16 cellular contexts compared by ENCODE assay signal in genomic region chr14:99541211-99541610, GRCh38.
DNase-seq lines count a peak whose midpoint lies in the region; ATAC-seq and TF ChIP-seq lines count a peak whose summit lies in the region.
"Had no signal": no experiment of that assay in that cellular context is flagged by ENCODE, and none has a peak within 500 bp of the region (broad histone marks: within the 10 kb centered on the region; RNA-seq: fewer than 3 reads in every experiment).

No MANE protein-coding gene starts in this region.

- peaks cover 0 to 2% (median 0%) of the 10 kb centered on the region in 11 experiments; a peak in 1 of 22 replicates for H3K27me3 ChIP-seq in BLaER1 treated with 17β-estradiol and CSF1 and Interleukin-3, amounts not matched to agents 10 nM and 100 nM
- H3K27me3 ChIP-seq in esophagus muscularis mucosa (no peaks in the 10 kb centered on the region), neuronal stem cell (ENCODE audit: control insufficient read depth in 3 of 3, insufficient read depth in 3 of 3, low read depth in 1 of 3, low read length in 3 of 3) (no peaks in the 10 kb centered on the region)

- H3K27ac ChIP-seq in BLaER1 treated with 17β-estradiol and CSF1 and Interleukin-3, amounts not matched to agents 10 nM and 100 nM: no peak overlapping the region
- H3K27ac ChIP-seq in RWPE1 (peak overlapping the region; percentile 11), esophagus muscularis mucosa (replicated peaks in 1 of 4) (peak overlapping the region; percentile 38 to 81 (median 62)), neuronal stem cell (replicated peaks; ENCODE audit: low read length) (no peak overlapping the region)

- peak overlapping the region; percentile 69 for H2BK5ac ChIP-seq in neuronal stem cell (ENCODE audit: low read length)

- H4K91ac ChIP-seq in neuronal stem cell (ENCODE audit: low read depth, low read length, poor library complexity): no peak overlapping the region

- ATAC-seq in GM18511 (IDR thresholded peaks at IDR 0.05; ENCODE audit: unreplicated experiment): no peak
- ATAC-seq in HG03460 (IDR thresholded peaks at IDR 0.05; ENCODE audit: unreplicated experiment): no peak
- ATAC-seq in HG02884 (IDR thresholded peaks at IDR 0.05; ENCODE audit: unreplicated experiment): no peak
- ATAC-seq: A549, Right ventricle myocardium inferior had no signal

- no peak overlapping the region for H2AFZ ChIP-seq in neuronal stem cell (ENCODE audit: low read length)

- H3K14ac ChIP-seq in neuronal stem cell (ENCODE audit: low read length): no peak overlapping the region

- H4K8ac ChIP-seq in neuronal stem cell (ENCODE audit: low read depth, low read length): no peak overlapping the region

- no peak overlapping the region for H3K4ac ChIP-seq in neuronal stem cell (ENCODE audit: low read length)

- TF ChIP-seq EP300 in esophagus muscularis mucosa (IDR thresholded peaks at IDR 0.05): no peak

- 74% methylated on average over 5 of the region's 10 CpGs for WGBS in esophagus muscularis mucosa
- WGBS in neuronal stem cell (ENCODE audit: extremely low coverage in 2 of 2, insufficient read length in 2 of 2, insufficient replicate concordance in 1 of 2), 2 donors: no CpG with 5 or more reads among the region's 10 CpGs

- TF ChIP-seq CTCF in RWPE1 (conservative IDR thresholded peaks at IDR 0.05; ENCODE audit: low read depth) (no peak), esophagus muscularis mucosa (IDR thresholded peaks at IDR 0.05) (no peak)

- H3K4me1 ChIP-seq in BLaER1 treated with 17β-estradiol and CSF1 and Interleukin-3, amounts not matched to agents 10 nM and 100 nM: peaks cover 41 to 79% (median 56%) of the 10 kb centered on the region in 10 experiments
- H3K4me1 ChIP-seq in esophagus muscularis mucosa (peaks cover 61 to 100% (median 98%) of the 10 kb centered on the region in 4 donors), neuronal stem cell (ENCODE audit: control insufficient read depth in 2 of 2, insufficient read depth in 1 of 2, low read depth in 1 of 2, low read length in 2 of 2) (peaks cover 39 to 52% of the 10 kb centered on the region in 2 donors)

- POLR2A ChIA-PET in RWPE1 (lab: Yijun Ruan, JAX; ENCODE audit: low non-redundant PET): no interaction called here

- no peak overlapping the region for H2BK12ac ChIP-seq in neuronal stem cell (ENCODE audit: low read length)

- H3K9me3 ChIP-seq in BLaER1 treated with 17β-estradiol and CSF1 and Interleukin-3, amounts not matched to agents 10 nM and 100 nM (replicated peaks in 1 of 11): no peaks in the 10 kb centered on the region
- H3K9me3 ChIP-seq in esophagus muscularis mucosa (no peaks in the 10 kb centered on the region), neuronal stem cell (replicated peaks in 1 of 2; ENCODE audit: control insufficient read depth in 2 of 2, insufficient read depth in 1 of 2, low read depth in 1 of 2, low read length in 2 of 2) (no peaks in the 10 kb centered on the region)
- H3K9me3 ChIP-seq: A549 had no signal

- H3K36me3 ChIP-seq in BLaER1 treated with 17β-estradiol and CSF1 and Interleukin-3, amounts not matched to agents 10 nM and 100 nM: no peaks in the 10 kb centered on the region
- no peaks in the 10 kb centered on the region for H3K36me3 ChIP-seq in esophagus muscularis mucosa
- H3K36me3 ChIP-seq in neuronal stem cell (replicated peaks in 1 of 2; ENCODE audit: control insufficient read depth in 2 of 2, insufficient read depth in 2 of 2, low read length in 2 of 2): no peaks in the 10 kb centered on the region

- peak overlapping the region; percentile 47 to 84 (median 74) for H3K4me2 ChIP-seq in BLaER1 treated with 17β-estradiol and CSF1 and Interleukin-3, amounts not matched to agents 10 nM and 100 nM
- H3K4me2 ChIP-seq in neuronal stem cell (ENCODE audit: insufficient read depth, low read length, poor library complexity, severe bottlenecking): no peak overlapping the region
- H3K4me2 ChIP-seq: A549 had no signal

- CTCF ChIA-PET in RWPE1 (lab: Yijun Ruan, JAX): interaction anchor here (0.6 kb wide), 1 partner anchor 14 kb away, joined by 3 read pairs; no protein-coding TSS in a partner anchor

- H4K20me1 ChIP-seq in BLaER1 treated with 17β-estradiol and CSF1 and Interleukin-3, amounts not matched to agents 10 nM and 100 nM: peaks cover 0 to 100% (median 90%) of the 10 kb centered on the region in 11 experiments; a peak in 18 of 22 replicates

- H3K4me3 ChIP-seq in BLaER1 treated with 17β-estradiol and CSF1 and Interleukin-3, amounts not matched to agents 10 nM and 100 nM: no peak overlapping the region
- H3K4me3 ChIP-seq in esophagus muscularis mucosa (no peak overlapping the region), neuronal stem cell (ENCODE audit: low read length in 2 of 2) (no peak overlapping the region)
- H3K4me3 ChIP-seq: A549 had no signal

- no peak overlapping the region for H2BK120ac ChIP-seq in neuronal stem cell (ENCODE audit: low read depth, low read length)

- peak overlapping the region; percentile 28 for H2AK5ac ChIP-seq in neuronal stem cell (ENCODE audit: low read depth, low read length)

- peaks cover 18% of the 10 kb centered on the region for H3K79me1 ChIP-seq in neuronal stem cell (ENCODE audit: low read depth, low read length)

- no peak overlapping the region for H3K9ac ChIP-seq in BLaER1 treated with 17β-estradiol and CSF1 and Interleukin-3, amounts not matched to agents 10 nM and 100 nM
- no peak overlapping the region for H3K9ac ChIP-seq in neuronal stem cell (ENCODE audit: low read depth, low read length, poor library complexity)

- H3K18ac ChIP-seq in neuronal stem cell (ENCODE audit: low read length): peak overlapping the region; percentile 11

- intact Hi-C loops in esophagus muscularis mucosa (cut with DNase I): no loop called here

- DNase-seq in RWPE1 (ENCODE audit: low spot score) (no peak), esophagus muscularis mucosa (ENCODE audit: extremely low spot score) (no peak), neuronal stem cell (ENCODE audit: low spot score) (no peak), NCI-H345 treated with DMSO at 0.1 percent for 48 hours (lab: John Stamatoyannopoulos, UW; ENCODE audit: unreplicated experiment) (no peak)
- DNase-seq: Calu3; CD4-positive, CD25-positive, alpha-beta regulatory T cell; GOT3; MV-4-11; NCI-H2029; T-cell had no signal

- H2BK15ac ChIP-seq in neuronal stem cell (ENCODE audit: low read length): peak overlapping the region; percentile 41

- no peak overlapping the region for H3K23ac ChIP-seq in neuronal stem cell (ENCODE audit: low read depth, low read length, poor library complexity)

- TF ChIP-seq POLR2A in esophagus muscularis mucosa (IDR thresholded peaks at IDR 0.05; ENCODE audit: low read depth): no peak

Comparison
In these comparisons a context has a peak if more than half of its experiments do, and no peak if none do; other contexts are left out.
1. H3K27ac ChIP-seq: peak in RWPE1 (single experiment) and esophagus muscularis mucosa (4 of 4); none in BLaER1 treated with 17β-estradiol and CSF1 and Interleukin-3, amounts not matched to agents 10 nM and 100 nM (0 of 11) and neuronal stem cell (single experiment).